In genomic region chr18:41165625-41166024, GRCh38 we compare ENCODE assay signal across 25 cellular contexts.
"Had no signal": no experiment of that assay in that cellular context is flagged by ENCODE, and none has a peak within 500 bp of the region (broad histone marks: within the 10 kb centered on the region; RNA-seq: fewer than 3 reads in every experiment).

No MANE protein-coding gene starts in this region.

- ATAC-seq: activated CD8-positive, alpha-beta T cell treated with anti-CD3 and anti-CD28 coated beads for 36 hours; activated T-cell treated with anti-CD3 and anti-CD28 coated beads, Interleukin-2, amount 50 U/mL, for 72 hours; activated T-helper 17 cell treated with anti-CD3 and anti-CD28 coated beads, Interleukin-2, amount 50 U/mL, for 72 hours; Panc1 had no signal

- H3K36me3 Mint-ChIP-seq: activated naive CD8-positive, alpha-beta T cell treated with anti-CD3 and anti-CD28 coated beads for 36 hours had no signal

- H3K4me3 ChIP-seq: cardiac muscle cell, MG63, SJCRH30, SK-N-MC had no signal

- H3K9me3 Mint-ChIP-seq: activated CD4-positive, alpha-beta T cell treated with anti-CD3 and anti-CD28 coated beads, Interleukin-2, amount 10 ng/mL, durations not matched to agents 24 days and 14 days; activated naive CD8-positive, alpha-beta T cell treated with anti-CD3 and anti-CD28 coated beads for 36 hours had no signal

- H3K36me3 ChIP-seq: cardiac muscle cell, MG63, SJCRH30 had no signal

- H3K4me3 Mint-ChIP-seq: activated CD4-positive, alpha-beta T cell treated with anti-CD3 and anti-CD28 coated beads, Interleukin-2, amount 10 ng/mL, durations not matched to agents 24 days and 14 days; activated CD8-positive, alpha-beta T cell treated with anti-CD3 and anti-CD28 coated beads for 36 hours; activated naive CD8-positive, alpha-beta T cell treated with anti-CD3 and anti-CD28 coated beads for 36 hours; activated T-cell treated with anti-CD3 and anti-CD28 coated beads, Interleukin-2, amount 50 U/mL, for 72 hours; activated T-helper 17 cell treated with anti-CD3 and anti-CD28 coated beads, Interleukin-2, amount 50 U/mL, for 72 hours; central memory CD8-positive, alpha-beta T cell had no signal

- H3K27ac ChIP-seq: cardiac muscle cell, SJCRH30, SK-N-MC had no signal

- H3K9me3 ChIP-seq: MG63, SJCRH30 had no signal

- H3K27ac Mint-ChIP-seq: activated CD4-positive, alpha-beta T cell treated with anti-CD3 and anti-CD28 coated beads, Interleukin-2, amount 10 ng/mL, durations not matched to agents 24 days and 14 days; activated CD8-positive, alpha-beta T cell treated with anti-CD3 and anti-CD28 coated beads for 36 hours; activated naive CD8-positive, alpha-beta T cell treated with anti-CD3 and anti-CD28 coated beads for 36 hours; activated T-cell treated with anti-CD3 and anti-CD28 coated beads, Interleukin-2, amount 50 U/mL, for 72 hours; activated T-helper 17 cell treated with anti-CD3 and anti-CD28 coated beads, Interleukin-2, amount 50 U/mL, for 72 hours had no signal

- H3K27me3 ChIP-seq: cardiac muscle cell, MG63, SJCRH30 had no signal

- H3K4me1 Mint-ChIP-seq: activated CD4-positive, alpha-beta T cell treated with anti-CD3 and anti-CD28 coated beads, Interleukin-2, amount 10 ng/mL, durations not matched to agents 24 days and 14 days; activated naive CD8-positive, alpha-beta T cell treated with anti-CD3 and anti-CD28 coated beads for 36 hours; activated T-helper 17 cell treated with anti-CD3 and anti-CD28 coated beads, Interleukin-2, amount 50 U/mL, for 72 hours; central memory CD8-positive, alpha-beta T cell had no signal

- H3K4me1 ChIP-seq: SJCRH30 had no signal

- DNase-seq: activated CD4-positive, alpha-beta T cell treated with anti-CD3 and anti-CD28 coated beads, Interleukin-2, amount 10 ng/mL, durations not matched to agents 24 days and 14 days; activated CD4-positive, alpha-beta T cell treated with anti-CD3 and anti-CD28 coated beads, Interleukin-2, amount 50 U/mL, for 4 hours; activated CD8-positive, alpha-beta T cell treated with anti-CD3 and anti-CD28 coated beads for 36 hours; activated effector memory CD4-positive, alpha-beta T cell treated with anti-CD3 and anti-CD28 coated beads, Interleukin-2, amount 50 U/mL, for 16 hours; activated naive CD4-positive, alpha-beta T cell; activated naive CD4-positive, alpha-beta T cell treated with anti-CD3 and anti-CD28 coated beads, Interleukin-2, amount 50 U/mL, for 16 hours; activated naive CD8-positive, alpha-beta T cell treated with anti-CD3 and anti-CD28 coated beads for 36 hours; activated T-cell treated with anti-CD3 and anti-CD28 coated beads, Interleukin-2, amount 50 U/mL, for 1 hour; activated T-cell treated with anti-CD3 and anti-CD28 coated beads, Interleukin-2, amount 50 U/mL, for 72 hours; Kasumi-1; MG63; NCI-H1048; NCI-H1105 treated with DMSO at 0.1 percent for 48 hours; NCI-H1436 treated with DMSO at 0.1 percent for 48 hours; NCI-H1694 treated with DMSO at 0.1 percent for 48 hours; NCI-H2029; NCI-H345; NCI-H524 treated with DMSO at 0.1 percent for 48 hours; SHP77; SJCRH30 had no signal

- H3K27me3 Mint-ChIP-seq: activated CD4-positive, alpha-beta T cell treated with anti-CD3 and anti-CD28 coated beads, Interleukin-2, amount 10 ng/mL, durations not matched to agents 24 days and 14 days; activated CD8-positive, alpha-beta T cell treated with anti-CD3 and anti-CD28 coated beads for 36 hours; activated naive CD8-positive, alpha-beta T cell treated with anti-CD3 and anti-CD28 coated beads for 36 hours; activated T-helper 17 cell treated with anti-CD3 and anti-CD28 coated beads, Interleukin-2, amount 50 U/mL, for 72 hours; central memory CD8-positive, alpha-beta T cell had no signal
